Comparison of ENCODE assay signal across 17 cellular contexts in genomic region chr2:214077727-214078126, GRCh38.
"Had no signal": no experiment of that assay in that cellular context is flagged by ENCODE, and none has a peak within 500 bp of the region (broad histone marks: within the 10 kb centered on the region; RNA-seq: fewer than 3 reads in every experiment).

No MANE protein-coding gene starts in this region.

- ATAC-seq: activated CD4-positive, alpha-beta T cell treated with anti-CD3 and anti-CD28 coated beads for 36 hours; foreskin keratinocyte; left lobe of liver; natural killer cell treated with Interleukin-12 subunit alpha and Interleukin-12 subunit beta and Interleukin-15 and Interleukin-18, amount 100 ng/mL, for 72 hours; stimulated activated naive CD8-positive, alpha-beta T cell treated with anti-CD3 and anti-CD28 coated beads, Interleukin-15, Interleukin-2, amounts not matched to agents 100 U/mL and 50 U/mL, for 24 hours had no signal

- H3K36me3 ChIP-seq: esophagus muscularis mucosa, right atrium auricular region, vagina had no signal

- H3K4me1 ChIP-seq: esophagus muscularis mucosa, foreskin keratinocyte, right atrium auricular region, vagina had no signal

- H3K27me3 ChIP-seq: esophagus muscularis mucosa, foreskin keratinocyte, right atrium auricular region, vagina had no signal

- H3K9me3 ChIP-seq: esophagus muscularis mucosa, right atrium auricular region, vagina had no signal

- H3K27ac ChIP-seq: esophagus muscularis mucosa, foreskin keratinocyte, right atrium auricular region, vagina had no signal

- H3K4me3 ChIP-seq: esophagus muscularis mucosa, lung, right atrium auricular region, vagina had no signal

- DNase-seq: activated CD4-positive, alpha-beta T cell treated with anti-CD3 and anti-CD28 coated beads for 36 hours; activated CD4-positive, alpha-beta T cell treated with anti-CD3 and anti-CD28 coated beads, Interleukin-2, amount 50 U/mL, for 48 hours; activated T-cell treated with anti-CD3 and anti-CD28 coated beads for 4 hours; effector CD4-positive, alpha-beta T cell; foreskin keratinocyte; hypothalamus; nucleus accumbens; stimulated activated CD4-positive, alpha-beta T cell treated with anti-CD3 and anti-CD28 coated beads, Interleukin-2, amount 100 ng/mL, for 24 hours; stimulated activated naive CD8-positive, alpha-beta T cell treated with anti-CD3 and anti-CD28 coated beads, Interleukin-15, Interleukin-2, amounts not matched to agents 100 U/mL and 50 U/mL, for 24 hours; trophoblast cell had no signal

- FAIRE-seq: keratinocyte had no signal
